In genomic region chr22:47112566-47112965, GRCh38 we compare ENCODE assay signal across 17 cellular contexts.
"Had no signal": no experiment of that assay in that cellular context is flagged by ENCODE, and none has a peak within 500 bp of the region (broad histone marks: within the 10 kb centered on the region; RNA-seq: fewer than 3 reads in every experiment).

No MANE protein-coding gene starts in this region.

- DNase-seq: colonic mucosa; dermis blood vessel endothelial cell; esophagus squamous epithelium; foreskin fibroblast; kidney; left cardiac atrium; left ventricle myocardium inferior; lower lobe of right lung; midbrain; psoas muscle; right lobe of liver; stimulated activated CD4-positive, alpha-beta T cell treated with anti-CD3 and anti-CD28 coated beads, Interleukin-2, amount 100 ng/mL, for 24 hours; stimulated activated CD4-positive, alpha-beta T cell treated with anti-CD3 and anti-CD28 coated beads, Interleukin-4, amount 100 ng/mL, for 4 hours; stimulated activated naive B cell treated with anti-CD40 and anti-IgM and Interleukin-4, amounts not matched to agents 10 μg/mL and 1 μg/mL and 100 μg/mL, for 72 hours; stimulated activated naive CD8-positive, alpha-beta T cell treated with anti-CD3 and anti-CD28 coated beads, Interleukin-15, amount 100 ng/mL, for 72 hours; testis had no signal

- ATAC-seq: psoas muscle; right lobe of liver; stimulated activated naive B cell treated with anti-CD40 and anti-IgM and Interleukin-4, amounts not matched to agents 10 μg/mL and 1 μg/mL and 100 μg/mL, for 72 hours; stimulated activated naive CD8-positive, alpha-beta T cell treated with anti-CD3 and anti-CD28 coated beads, Interleukin-15, amount 100 ng/mL, for 72 hours had no signal

- H3K27me3 ChIP-seq: colonic mucosa, esophagus squamous epithelium, right lobe of liver, testis, tibial nerve had no signal

- H3K9me3 ChIP-seq: colonic mucosa, esophagus squamous epithelium, lower lobe of right lung, psoas muscle, right lobe of liver, testis, tibial nerve had no signal

- H3K27ac ChIP-seq: colonic mucosa, esophagus squamous epithelium, left ventricle myocardium inferior, lower lobe of right lung, psoas muscle, right lobe of liver, testis, tibial nerve had no signal

- H3K4me3 ChIP-seq: colonic mucosa, esophagus squamous epithelium, left ventricle myocardium inferior, lower lobe of right lung, psoas muscle, right lobe of liver, testis, tibial nerve had no signal

- H3K4me1 ChIP-seq: colonic mucosa, left ventricle myocardium inferior, lower lobe of right lung, psoas muscle, testis, tibial nerve had no signal

- H3K36me3 ChIP-seq: colonic mucosa, right lobe of liver had no signal
